ENCODE assay signal across 12 cellular contexts in genomic region chr20:16189371-16189770, GRCh38.
DNase-seq lines count a peak whose midpoint lies in the region; ATAC-seq and TF ChIP-seq lines count a peak whose summit lies in the region.
"Had no signal": no experiment of that assay in that cellular context is flagged by ENCODE, and none has a peak within 500 bp of the region (broad histone marks: within the 10 kb centered on the region; RNA-seq: fewer than 3 reads in every experiment).

No MANE protein-coding gene starts in this region.

- no peak overlapping the region for H2BK15ac ChIP-seq in neuronal stem cell (ENCODE audit: low read length)

- peaks cover 5 to 7% of the 10 kb centered on the region in 2 donors for H3K9me3 Mint-ChIP-seq in stimulated activated naive CD8-positive, alpha-beta T cell treated with anti-CD3 and anti-CD28 coated beads, Interleukin-15, amount 100 ng/mL, for 72 hours
- H3K9me3 Mint-ChIP-seq: CD8-positive, alpha-beta T cell had no signal

- no peaks in the 10 kb centered on the region for H3K79me1 ChIP-seq in neuronal stem cell (ENCODE audit: low read depth, low read length)

- H3K4me3 Mint-ChIP-seq in stimulated activated naive CD8-positive, alpha-beta T cell treated with anti-CD3 and anti-CD28 coated beads, Interleukin-15, amount 100 ng/mL, for 72 hours: no peak overlapping the region
- H3K4me3 Mint-ChIP-seq: B cell; CD8-positive, alpha-beta T cell; H9 had no signal

- H3K9me2 ChIP-seq in Karpas-422 (replicated peaks; ENCODE audit: insufficient read depth, low read length): no peaks in the 10 kb centered on the region

- no peaks in the 10 kb centered on the region for H3K4me1 Mint-ChIP-seq in stimulated activated naive CD8-positive, alpha-beta T cell treated with anti-CD3 and anti-CD28 coated beads, Interleukin-15, amount 100 ng/mL, for 72 hours

- no peak overlapping the region for H3K27ac Mint-ChIP-seq in stimulated activated naive CD8-positive, alpha-beta T cell treated with anti-CD3 and anti-CD28 coated beads, Interleukin-15, amount 100 ng/mL, for 72 hours
- H3K27ac Mint-ChIP-seq: B cell; CD8-positive, alpha-beta T cell; H9 had no signal

- no peak for ATAC-seq in stimulated activated naive CD8-positive, alpha-beta T cell treated with anti-CD3 and anti-CD28 coated beads, Interleukin-15, amount 100 ng/mL, for 72 hours
- ATAC-seq: CD8-positive, alpha-beta T cell had no signal

- no peak overlapping the region for H4K8ac ChIP-seq in neuronal stem cell (ENCODE audit: low read depth, low read length)

- H3K79me2 ChIP-seq in Karpas-422 (ENCODE audit: low read length): no peaks in the 10 kb centered on the region

- H3K4me2 ChIP-seq in neuronal stem cell (ENCODE audit: insufficient read depth, low read length, poor library complexity, severe bottlenecking) (no peak overlapping the region), Karpas-422 (ENCODE audit: low read depth, low read length, poor library complexity, severe bottlenecking) (no peak overlapping the region)
- H3K4me2 ChIP-seq: BLaER1 treated with 17β-estradiol and CSF1 and Interleukin-3, amounts not matched to agents 10 nM and 100 nM had no signal

- no peaks in the 10 kb centered on the region for H3K36me3 ChIP-seq in WERI-Rb-1
- no peaks in the 10 kb centered on the region for H3K36me3 ChIP-seq in neuronal stem cell (replicated peaks in 1 of 2; ENCODE audit: control insufficient read depth in 2 of 2, insufficient read depth in 2 of 2, low read length in 2 of 2)
- no peaks in the 10 kb centered on the region for H3K36me3 ChIP-seq in Karpas-422 (ENCODE audit: insufficient read depth, low read length)
- H3K36me3 ChIP-seq: BLaER1 treated with 17β-estradiol and CSF1 and Interleukin-3, amounts not matched to agents 10 nM and 100 nM had no signal

- H3K9ac ChIP-seq in neuronal stem cell (ENCODE audit: low read depth, low read length, poor library complexity) (no peak overlapping the region), Karpas-422 (ENCODE audit: low read length) (no peak overlapping the region)
- H3K9ac ChIP-seq: BLaER1 treated with 17β-estradiol and CSF1 and Interleukin-3, amounts not matched to agents 10 nM and 100 nM had no signal

- H2AK5ac ChIP-seq in neuronal stem cell (ENCODE audit: low read depth, low read length): no peak overlapping the region

- no peak overlapping the region for H2BK12ac ChIP-seq in neuronal stem cell (ENCODE audit: low read length)

- H3K23ac ChIP-seq in neuronal stem cell (ENCODE audit: low read depth, low read length, poor library complexity): no peak overlapping the region

- H3K27ac ChIP-seq in WERI-Rb-1 (peak overlapping the region; percentile 40), neuronal stem cell (replicated peaks; ENCODE audit: low read length) (no peak overlapping the region), Karpas-422 (ENCODE audit: low read length) (no peak overlapping the region)
- H3K27ac ChIP-seq: BLaER1 treated with 17β-estradiol and CSF1 and Interleukin-3, amounts not matched to agents 10 nM and 100 nM had no signal

- peaks cover 2 to 11% of the 10 kb centered on the region in 2 donors for H3K4me1 ChIP-seq in neuronal stem cell (ENCODE audit: control insufficient read depth in 2 of 2, insufficient read depth in 1 of 2, low read depth in 1 of 2, low read length in 2 of 2)
- H3K4me1 ChIP-seq in Karpas-422 (ENCODE audit: low read length): no peaks in the 10 kb centered on the region
- H3K4me1 ChIP-seq: BLaER1 treated with 17β-estradiol and CSF1 and Interleukin-3, amounts not matched to agents 10 nM and 100 nM had no signal

- H3K18ac ChIP-seq in neuronal stem cell (ENCODE audit: low read length): no peak overlapping the region

- H3K9me3 ChIP-seq in WERI-Rb-1 (ENCODE audit: severe bottlenecking) (peaks cover 2% of the 10 kb centered on the region), neuronal stem cell (replicated peaks in 1 of 2; ENCODE audit: control insufficient read depth in 2 of 2, insufficient read depth in 1 of 2, low read depth in 1 of 2, low read length in 2 of 2) (peaks cover 0 to 8% of the 10 kb centered on the region in 2 donors), Karpas-422 (ENCODE audit: low read length) (no peaks in the 10 kb centered on the region)

- H4K20me1 ChIP-seq in Karpas-422 (ENCODE audit: insufficient read depth, low read depth, low read length): no peaks in the 10 kb centered on the region
- H4K20me1 ChIP-seq: BLaER1 treated with 17β-estradiol and CSF1 and Interleukin-3, amounts not matched to agents 10 nM and 100 nM had no signal

- H3K27me3 ChIP-seq in WERI-Rb-1 (ENCODE audit: insufficient read depth, low read depth, severe bottlenecking) (no peaks in the 10 kb centered on the region), neuronal stem cell (ENCODE audit: control insufficient read depth in 3 of 3, insufficient read depth in 3 of 3, low read depth in 1 of 3, low read length in 3 of 3) (no peaks in the 10 kb centered on the region), Karpas-422 (ENCODE audit: low read length) (no peaks in the 10 kb centered on the region)
- H3K27me3 ChIP-seq: BLaER1 treated with 17β-estradiol and CSF1 and Interleukin-3, amounts not matched to agents 10 nM and 100 nM had no signal

- peaks cover 9% of the 10 kb centered on the region for H3K27me3 Mint-ChIP-seq in stimulated activated naive CD8-positive, alpha-beta T cell treated with anti-CD3 and anti-CD28 coated beads, Interleukin-15, amount 100 ng/mL, for 72 hours
- H3K27me3 Mint-ChIP-seq: B cell had no signal

- DNase-seq in NCI-H524 treated with DMSO at 0.1 percent for 48 hours (lab: John Stamatoyannopoulos, UW): peak; percentile 84
- DNase-seq in WERI-Rb-1: peak; percentile 74
- DNase-seq in neuronal stem cell (ENCODE audit: low spot score): no peak
- DNase-seq in Karpas-422: no peak
- DNase-seq in stimulated activated naive CD8-positive, alpha-beta T cell treated with anti-CD3 and anti-CD28 coated beads, Interleukin-15, amount 100 ng/mL, for 72 hours: no peak
- no peak for DNase-seq in COLO829 (ENCODE audit: low spot score)
- DNase-seq: CD8-positive, alpha-beta T cell; COR-L47; H9; IMR-90 had no signal

- H3K4ac ChIP-seq in neuronal stem cell (ENCODE audit: low read length): no peak overlapping the region

- no peak for TF ChIP-seq CTCF in WERI-Rb-1 (IDR thresholded peaks at IDR 0.05; ENCODE audit: low read depth, low read length)

- H3K4me3 ChIP-seq in WERI-Rb-1 (ENCODE audit: low read depth, low read length) (no peak overlapping the region; the same call in 1 of the 2 replicates), neuronal stem cell (ENCODE audit: low read length in 2 of 2) (no peak overlapping the region), Karpas-422 (ENCODE audit: low read length) (no peak overlapping the region)
- H3K4me3 ChIP-seq: BLaER1 treated with 17β-estradiol and CSF1 and Interleukin-3, amounts not matched to agents 10 nM and 100 nM had no signal

- H2BK5ac ChIP-seq in neuronal stem cell (ENCODE audit: low read length): no peak overlapping the region

- H2AFZ ChIP-seq in neuronal stem cell (ENCODE audit: low read length): peak overlapping the region; percentile 25
- no peak overlapping the region for H2AFZ ChIP-seq in Karpas-422 (ENCODE audit: low read length)

- no peak overlapping the region for H2BK120ac ChIP-seq in neuronal stem cell (ENCODE audit: low read depth, low read length)

- WGBS in neuronal stem cell (ENCODE audit: extremely low coverage in 2 of 2, insufficient read length in 2 of 2, insufficient replicate concordance in 1 of 2), 2 donors: no CpG with 5 or more reads among the region's 4 CpGs

- H4K91ac ChIP-seq in neuronal stem cell (ENCODE audit: low read depth, low read length, poor library complexity): no peak overlapping the region

- H3K14ac ChIP-seq in neuronal stem cell (ENCODE audit: low read length): no peak overlapping the region

Comparison
In these comparisons a context has a peak if more than half of its experiments do, and no peak if none do; other contexts are left out.
1. DNase-seq: peak in NCI-H524 treated with DMSO at 0.1 percent for 48 hours (single experiment) and WERI-Rb-1 (single experiment); none in neuronal stem cell (single experiment), Karpas-422 (single experiment), stimulated activated naive CD8-positive, alpha-beta T cell treated with anti-CD3 and anti-CD28 coated beads, Interleukin-15, amount 100 ng/mL, for 72 hours (0 of 2) and COLO829 (single experiment).